ENCODE assay signal across 16 cellular contexts in genomic region chr10:78292987-78293865, GRCh38.
DNase-seq lines count a peak whose midpoint lies in the region; ATAC-seq and FAIRE-seq lines count a peak whose summit lies in the region.
"Had no signal": no experiment of that assay in that cellular context is flagged by ENCODE, and none has a peak within 500 bp of the region (broad histone marks: within the 10 kb centered on the region; RNA-seq: fewer than 3 reads in every experiment).

No MANE protein-coding gene starts in this region.

- no peaks in the 10 kb centered on the region for H3K9me3 Mint-ChIP-seq in natural killer cell treated with Interleukin-12 subunit alpha and Interleukin-12 subunit beta and Interleukin-15 and Interleukin-18, amount 100 ng/mL, for 72 hours
- H3K9me3 Mint-ChIP-seq: CD8-positive, alpha-beta memory T cell had no signal

- 70 to 76% (median 74%) methylated on average over 11 of the region's 11 CpGs for whole genome bisulfite sequencing in small intestine, 3 donors

- no peak overlapping the region for H3K4me3 Mint-ChIP-seq in natural killer cell treated with Interleukin-12 subunit alpha and Interleukin-12 subunit beta and Interleukin-15 and Interleukin-18, amount 100 ng/mL, for 72 hours
- H3K4me3 Mint-ChIP-seq: CD8-positive, alpha-beta memory T cell had no signal

- ATAC-seq in natural killer cell treated with Interleukin-12 subunit alpha and Interleukin-12 subunit beta and Interleukin-15 and Interleukin-18, amount 100 ng/mL, for 72 hours, result no peak

- no peaks in the 10 kb centered on the region for H3K4me1 Mint-ChIP-seq in natural killer cell treated with Interleukin-12 subunit alpha and Interleukin-12 subunit beta and Interleukin-15 and Interleukin-18, amount 100 ng/mL, for 72 hours (ENCODE audit: low read depth in 2 of 2)
- H3K4me1 Mint-ChIP-seq: CD8-positive, alpha-beta memory T cell had no signal

- peak; percentile 15 for DNase-seq in HTR-8/SVneo (ENCODE audit: insufficient read length, low spot score)
- peak; percentile 50 for DNase-seq in NT2/D1 (ENCODE audit: low read depth, low spot score)
- DNase-seq in foreskin melanocyte, result peak; percentile 75
- no peak for DNase-seq in Ammon's horn (ENCODE audit: low spot score)
- DNase-seq in natural killer cell treated with Interleukin-12 subunit alpha and Interleukin-12 subunit beta and Interleukin-15 and Interleukin-18, amount 100 ng/mL, for 72 hours (ENCODE audit: low spot score), result no peak
- no peak for DNase-seq in NCI-H446 treated with DMSO at 0.1 percent for 48 hours (lab: John Stamatoyannopoulos, UW)
- no peak for DNase-seq in small intestine
- DNase-seq: CD8-positive, alpha-beta memory T cell; erythroblast; kidney; NCI-H1105 treated with DMSO at 0.1 percent for 48 hours; pancreas; testis had no signal

- no peak overlapping the region for H3K27ac Mint-ChIP-seq in natural killer cell treated with Interleukin-12 subunit alpha and Interleukin-12 subunit beta and Interleukin-15 and Interleukin-18, amount 100 ng/mL, for 72 hours

- H3K27me3 Mint-ChIP-seq in natural killer cell treated with Interleukin-12 subunit alpha and Interleukin-12 subunit beta and Interleukin-15 and Interleukin-18, amount 100 ng/mL, for 72 hours, result peaks cover 0 to 8% of the 10 kb centered on the region in 2 donors

- FAIRE-seq in HTR-8/SVneo (lab: Jason Lieb, UNC) (no peak), small intestine (lab: Jason Lieb, UNC) (no peak)
- FAIRE-seq: GM19239, kidney, pancreas had no signal

- H3K4me1 ChIP-seq in NT2/D1 (ENCODE audit: insufficient read depth, insufficient read length), result peaks cover 9% of the 10 kb centered on the region
- peaks cover 16% of the 10 kb centered on the region for H3K4me1 ChIP-seq in rectal smooth muscle tissue (ENCODE audit: control insufficient read depth, insufficient read depth, low read length)
- H3K4me1 ChIP-seq in small intestine (ENCODE audit: control insufficient read depth in 2 of 2, insufficient read depth in 1 of 2, low read depth in 1 of 2, low read length in 1 of 2), result no peaks in the 10 kb centered on the region
- H3K4me1 ChIP-seq: pancreas, testis had no signal

- H3K36me3 Mint-ChIP-seq in natural killer cell treated with Interleukin-12 subunit alpha and Interleukin-12 subunit beta and Interleukin-15 and Interleukin-18, amount 100 ng/mL, for 72 hours, result no peaks in the 10 kb centered on the region
- H3K36me3 Mint-ChIP-seq: CD8-positive, alpha-beta memory T cell had no signal

- H3K9me3 ChIP-seq in NT2/D1 (ENCODE audit: insufficient read depth, low read length) (no peaks in the 10 kb centered on the region), small intestine (ENCODE audit: control insufficient read depth, low read depth) (no peaks in the 10 kb centered on the region)
- H3K9me3 ChIP-seq: pancreas, testis had no signal

- H3K4me3 ChIP-seq in NT2/D1 (ENCODE audit: insufficient read length, low read depth) (no peak overlapping the region), rectal smooth muscle tissue (ENCODE audit: low read length) (no peak overlapping the region), small intestine (ENCODE audit: low read depth in 1 of 2, low read length in 2 of 2) (no peak overlapping the region)
- H3K4me3 ChIP-seq: pancreas, testis had no signal

- no peaks in the 10 kb centered on the region for H3K27me3 ChIP-seq in NT2/D1 (ENCODE audit: insufficient read depth, insufficient read length)
- H3K27me3 ChIP-seq in rectal smooth muscle tissue (ENCODE audit: control insufficient read depth, insufficient read depth, low read length), result no peaks in the 10 kb centered on the region
- no peaks in the 10 kb centered on the region for H3K27me3 ChIP-seq in small intestine (ENCODE audit: control insufficient read depth in 2 of 2, insufficient read depth in 2 of 2, low read length in 2 of 2)
- H3K27me3 ChIP-seq: pancreas, testis had no signal

- H3K36me3 ChIP-seq in NT2/D1 (ENCODE audit: insufficient read depth, insufficient read length, low read length) (no peaks in the 10 kb centered on the region), rectal smooth muscle tissue (ENCODE audit: control insufficient read depth, insufficient read depth, low read length) (no peaks in the 10 kb centered on the region), small intestine (ENCODE audit: control insufficient read depth in 2 of 2, insufficient read depth in 2 of 2, low read length in 2 of 2) (no peaks in the 10 kb centered on the region)
- H3K36me3 ChIP-seq: pancreas had no signal

- peak overlapping the region; percentile 49 for H3K27ac ChIP-seq in rectal smooth muscle tissue (ENCODE audit: low read depth, low read length)
- no peak overlapping the region for H3K27ac ChIP-seq in small intestine (ENCODE audit: low read depth in 1 of 2, low read length in 1 of 2)
- H3K27ac ChIP-seq: pancreas, testis, VCaP had no signal

- H3K9ac ChIP-seq in NT2/D1 (ENCODE audit: insufficient read length, low read depth) (peak overlapping the region; percentile 2), rectal smooth muscle tissue (ENCODE audit: low read length) (no peak overlapping the region)

Comparison
In these comparisons a context has a peak if more than half of its experiments do, and no peak if none do; other contexts are left out.
1. DNase-seq: peak in HTR-8/SVneo (single experiment), NT2/D1 (single experiment) and foreskin melanocyte (single experiment); none in Ammon's horn (single experiment), natural killer cell treated with Interleukin-12 subunit alpha and Interleukin-12 subunit beta and Interleukin-15 and Interleukin-18, amount 100 ng/mL, for 72 hours (single experiment), NCI-H446 treated with DMSO at 0.1 percent for 48 hours (single experiment) and small intestine (single experiment).